Comparison of ENCODE assay signal across 8 cellular contexts in genomic region chr6:30740993-30741784, GRCh38. TPM values are rescaled to one million over a fixed set of nuclear protein-coding genes. Genes with fewer than 3 reads are reported as not detected.
DNase-seq lines count a peak whose midpoint lies in the region; ATAC-seq, FAIRE-seq and TF ChIP-seq lines count a peak whose summit lies in the region.

No MANE protein-coding gene starts in this region.

- H2BK120ac ChIP-seq in H9 (ENCODE audit: low read depth, low read length, poor library complexity, severe bottlenecking): no peak overlapping the region

- peak overlapping the region; percentile 80 to 87 for H3K4me3 ChIP-seq in foreskin fibroblast (ENCODE audit: low read depth in 1 of 2, low read length in 2 of 2)
- peak overlapping the region in 1 of 2 donors; percentile 85 for H3K4me3 ChIP-seq in small intestine (ENCODE audit: low read depth in 1 of 2, low read length in 2 of 2)

- WGBS in H9 (ENCODE audit: extremely low coverage, insufficient read length, low lambda C conversion rate): no CpG with 5 or more reads among the region's 9 CpGs
- 73 to 82% (median 76%) methylated on average over 9 of the region's 9 CpGs for WGBS in small intestine, 3 donors

- POLR2A ChIA-PET in WTC11 (lab: Charles Lee): interaction anchor here (0.6 kb wide), 1 partner anchor 83 kb away, joined by 5 read pairs; no protein-coding TSS in a partner anchor

- H3K23ac ChIP-seq in H9 (ENCODE audit: insufficient read length, low read depth, low read length): no peak overlapping the region

- H3K36me3 Mint-ChIP-seq in H9 (ENCODE audit: insufficient read depth in 1 of 3, low read depth in 3 of 3): peaks cover 50 to 61% (median 51%) of the 10 kb centered on the region in 3 experiments
- peaks cover 58% of the 10 kb centered on the region for H3K36me3 Mint-ChIP-seq in WTC11

- no peak overlapping the region for H2BK20ac ChIP-seq in H9 (ENCODE audit: low read depth, low read length, poor library complexity, severe bottlenecking)

- no peak overlapping the region for H4K91ac ChIP-seq in H9 (ENCODE audit: insufficient read length, low read depth, low read length)

- peaks cover 24 to 25% of the 10 kb centered on the region in 2 experiments for H3K4me1 Mint-ChIP-seq in H9
- peaks cover 25% of the 10 kb centered on the region for H3K4me1 Mint-ChIP-seq in WTC11

- no peak overlapping the region for H2BK5ac ChIP-seq in H9 (ENCODE audit: insufficient read length, low read length)

- ATAC-seq in WTC11 (no peak), HG03442 (IDR thresholded peaks at IDR 0.05; ENCODE audit: unreplicated experiment) (no peak)

- peaks cover 2% of the 10 kb centered on the region in 2 donors for H3K36me3 ChIP-seq in small intestine (ENCODE audit: control insufficient read depth in 2 of 2, insufficient read depth in 2 of 2, low read length in 2 of 2)

- H4K5ac ChIP-seq in H9 (ENCODE audit: insufficient read length, low read depth, low read length): no peak overlapping the region

- H3K4me2 ChIP-seq in H9 (ENCODE audit: insufficient read depth, insufficient read length, low read length): peak overlapping the region; percentile 91

- H3K9me3 ChIP-seq in H9 (ENCODE audit: control insufficient read depth, low read depth, low read length) (no peaks in the 10 kb centered on the region), small intestine (ENCODE audit: control insufficient read depth, low read depth) (no peaks in the 10 kb centered on the region)

- H4K20me1 ChIP-seq in H9 (ENCODE audit: control insufficient read depth, insufficient read depth, insufficient read length): peaks cover 2% of the 10 kb centered on the region

- H3K27me3 ChIP-seq in H9 (ENCODE audit: insufficient read depth, low read length) (no peaks in the 10 kb centered on the region; the same call in 1 of the 2 replicates), small intestine (ENCODE audit: control insufficient read depth in 2 of 2, insufficient read depth in 2 of 2, low read length in 2 of 2) (no peaks in the 10 kb centered on the region)

- CTCF ChIA-PET in WTC11 (lab: Charles Lee): interaction anchor here (0.7 to 2.8 kb wide), 4 partner anchors 10 to 54 kb away, joined by 3 to 13 read pairs (median 6); no protein-coding TSS in a partner anchor

- no peak overlapping the region for H2BK15ac ChIP-seq in H9 (ENCODE audit: low read depth, low read length)

- peaks cover 2% of the 10 kb centered on the region; the same call in 1 of the 2 replicates for H3K4me1 ChIP-seq in H9 (ENCODE audit: insufficient read depth, low read length)
- H3K4me1 ChIP-seq in small intestine (ENCODE audit: control insufficient read depth in 2 of 2, insufficient read depth in 1 of 2, low read depth in 1 of 2, low read length in 1 of 2): peaks cover 0 to 4% of the 10 kb centered on the region in 2 donors

- peaks cover 17% of the 10 kb centered on the region for H3K23me2 ChIP-seq in H9 (ENCODE audit: insufficient read length, low read depth, low read length, poor library complexity, severe bottlenecking)

- no peak overlapping the region for H3K56ac ChIP-seq in H9 (ENCODE audit: insufficient read length, low read depth, low read length)

- no peak for TF ChIP-seq CTCF in H9 (conservative IDR thresholded peaks at IDR 0.05)
- TF ChIP-seq CTCF in WTC11 (IDR thresholded peaks at IDR 0.05): no peak
- TF ChIP-seq CTCF in foreskin fibroblast (IDR thresholded peaks at IDR 0.05; ENCODE audit: low read depth, low read length): no peak

- H4K8ac ChIP-seq in H9 (replicated peaks; ENCODE audit: insufficient read length, low read depth, low read length): no peak overlapping the region

- H2BK12ac ChIP-seq in H9 (ENCODE audit: insufficient read length, low read depth, low read length): no peak overlapping the region

- H3K9me3 Mint-ChIP-seq in H9 (no peaks in the 10 kb centered on the region; a peak in 3 of 5 replicates), WTC11 (no peaks in the 10 kb centered on the region)

- DNase-seq in H9: no peak
- DNase-seq in WTC11 (ENCODE audit: low spot score): no peak
- DNase-seq in foreskin fibroblast: no peak
- DNase-seq in small intestine: no peak
- DNase-seq in MV-4-11 (lab: John Stamatoyannopoulos, UW): no peak
- DNase-seq in medulla oblongata (ENCODE audit: extremely low spot score): no peak
- DNase-seq in NOMO-1 treated with dmso at 0.1 percent for 144 hours (lab: John Stamatoyannopoulos, UW; ENCODE audit: unreplicated experiment): no peak

- no peak overlapping the region for H3K27ac ChIP-seq in H9 (ENCODE audit: insufficient read length, low read depth, low read length)
- peak overlapping the region; percentile 77 to 85 for H3K27ac ChIP-seq in small intestine (ENCODE audit: low read depth in 1 of 2, low read length in 1 of 2)

- H3K14ac ChIP-seq in H9 (ENCODE audit: insufficient read depth, low read length): no peak overlapping the region; the same call in 1 of the 2 replicates

- H3K4me3 Mint-ChIP-seq in H9 (peak overlapping the region; percentile 94 to 95), WTC11 (peak overlapping the region; percentile 98)

- no peak overlapping the region for H3K4ac ChIP-seq in H9 (ENCODE audit: low read depth, low read length)

- H2AK5ac ChIP-seq in H9 (ENCODE audit: insufficient read length, low read length): no peak overlapping the region

- H3K18ac ChIP-seq in H9 (ENCODE audit: insufficient read length, low read depth, low read length): no peak overlapping the region

- H2AFZ ChIP-seq in H9 (ENCODE audit: low read length): no peak overlapping the region

- H3K79me2 ChIP-seq in H9 (ENCODE audit: insufficient read depth, low read length): peaks cover 13% of the 10 kb centered on the region; the same call in 1 of the 2 replicates

- H3K27ac Mint-ChIP-seq in H9: peak overlapping the region; percentile 8 to 94 (median 37); a peak in 5 of 7 replicates
- H3K27ac Mint-ChIP-seq in WTC11: peak overlapping the region; percentile 89

- H3K9ac ChIP-seq in H9 (ENCODE audit: extremely low read depth, insufficient read length, low read length): peak overlapping the region; percentile 95

- H3K79me1 ChIP-seq in H9 (ENCODE audit: insufficient read depth, low read depth, low read length, poor library complexity, severe bottlenecking): peaks cover 6% of the 10 kb centered on the region

- FAIRE-seq in small intestine (lab: Jason Lieb, UNC): no peak

- H3T11ph ChIP-seq in H9 (ENCODE audit: low read length): no peak overlapping the region

- peaks cover 3% of the 10 kb centered on the region; the same call in 1 of the 2 replicates for H3K27me3 Mint-ChIP-seq in H9 (ENCODE audit: low read depth)
- peaks cover 5% of the 10 kb centered on the region; the same call in 1 of the 2 replicates for H3K27me3 Mint-ChIP-seq in WTC11 (ENCODE audit: low read depth)

TF ChIP-seq in WTC11, 78 proteins besides CTCF, POLR2A, EP300 and RAD21 (continues in another document):
- TF ChIP-seq, protein P1, sequence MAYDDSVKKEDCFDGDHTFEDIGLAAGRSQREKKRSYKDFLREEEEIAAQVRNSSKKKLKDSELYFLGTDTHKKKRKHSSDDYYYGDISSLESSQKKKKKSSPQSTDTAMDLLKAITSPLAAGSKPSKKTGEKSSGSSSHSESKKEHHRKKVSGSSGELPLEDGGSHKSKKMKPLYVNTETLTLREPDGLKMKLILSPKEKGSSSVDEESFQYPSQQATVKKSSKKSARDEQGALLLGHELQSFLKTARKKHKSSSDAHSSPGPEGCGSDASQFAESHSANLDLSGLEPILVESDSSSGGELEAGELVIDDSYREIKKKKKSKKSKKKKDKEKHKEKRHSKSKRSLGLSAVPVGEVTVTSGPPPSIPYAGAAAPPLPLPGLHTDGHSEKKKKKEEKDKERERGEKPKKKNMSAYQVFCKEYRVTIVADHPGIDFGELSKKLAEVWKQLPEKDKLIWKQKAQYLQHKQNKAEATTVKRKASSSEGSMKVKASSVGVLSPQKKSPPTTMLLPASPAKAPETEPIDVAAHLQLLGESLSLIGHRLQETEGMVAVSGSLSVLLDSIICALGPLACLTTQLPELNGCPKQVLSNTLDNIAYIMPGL (CRISPR knock-in tag; IDR thresholded peaks at IDR 0.05): no peak
- TF ChIP-seq GABPB1 (CRISPR knock-in tag; IDR thresholded peaks at IDR 0.05) (no peak), JAZF1 (CRISPR knock-in tag; IDR thresholded peaks at IDR 0.05) (no peak), ZSCAN18 (CRISPR knock-in tag; IDR thresholded peaks at IDR 0.05) (no peak), RELA (CRISPR knock-in tag; IDR thresholded peaks at IDR 0.05; ENCODE audit: borderline replicate concordance) (no peak), E2F1 (CRISPR knock-in tag; IDR thresholded peaks at IDR 0.05) (no peak), MXD4 (CRISPR knock-in tag; IDR thresholded peaks at IDR 0.05; ENCODE audit: borderline replicate concordance) (no peak)

RNA-seq across cellular contexts. Expression of gene FLOT1, which starts 1.3 kb away (rescaled TPM):
- 107 and 111 TPM in 2 replicates for total RNA-seq in H9 (2021)
- total RNA-seq in WTC11 (2021): 110 to 121 TPM (median 120 TPM) in 3 replicates
- 100 to 1,000 TPM; 134 to 166 (median 153) TPM for polyA plus RNA-seq in small intestine

RNA-seq across cellular contexts. Expression of gene IER3, which starts 3.2 kb away (rescaled TPM):
- 42.9 and 43.5 TPM in 2 replicates for total RNA-seq in H9 (2021)
- total RNA-seq in WTC11 (2021): 61.2 to 82.4 TPM (median 61.5 TPM) in 3 replicates
- polyA plus RNA-seq in small intestine: 10 to 100 TPM; 13.6 to 69.5 (median 15.7) TPM

RNA-seq across cellular contexts. Expression of gene TUBB, which starts 21.0 kb away (rescaled TPM):
- total RNA-seq in H9 (2021) (1,719 and 1,734 TPM in 2 replicates), WTC11 (2021) (1,503 to 1,570 TPM (median 1,542 TPM) in 3 replicates)
- polyA plus RNA-seq in small intestine: 100 to 1,000 TPM in 1 of 3 donors, 10 to 100 TPM in 2; 47.0 to 306 (median 70.5) TPM

RNA-seq across cellular contexts. Expression of gene MDC1, which starts 24.1 kb away (rescaled TPM):
- 72.2 and 77.6 TPM in 2 replicates for total RNA-seq in H9 (2021)
- total RNA-seq in WTC11 (2021): 95.9 to 100 TPM (median 97.9 TPM) in 3 replicates
- 10 to 100 TPM in 1 of 3 donors, 1 to 10 TPM in 2; 1.8 to 12.1 (median 3.2) TPM for polyA plus RNA-seq in small intestine

RNA-seq across cellular contexts. Expression of gene NRM, which starts 50.4 kb away (rescaled TPM):
- total RNA-seq in H9 (2021): 34.9 and 36.5 TPM in 2 replicates
- 31.2 to 33.3 TPM (median 31.3 TPM) in 3 replicates for total RNA-seq in WTC11 (2021)
- polyA plus RNA-seq in small intestine: 10 to 100 TPM in 1 of 3 donors, 1 to 10 TPM in 2; 1.1 to 14.2 (median 2.7) TPM
